Comparison of ENCODE assay signal across 18 cellular contexts in genomic region chr5:84650448-84650847, GRCh38.
DNase-seq lines count a peak whose midpoint lies in the region; ATAC-seq, FAIRE-seq and TF ChIP-seq lines count a peak whose summit lies in the region.
"Had no signal": no experiment of that assay in that cellular context is flagged by ENCODE, and none has a peak within 500 bp of the region (broad histone marks: within the 10 kb centered on the region; RNA-seq: fewer than 3 reads in every experiment).

No MANE protein-coding gene starts in this region.

- H3K4me3 Mint-ChIP-seq in neural progenitor cell (no peak overlapping the region), glutamatergic neuron (ENCODE audit: unreplicated experiment) (no peak overlapping the region)
- H3K4me3 Mint-ChIP-seq: B cell; CD8-positive, alpha-beta T cell; H9; IgD-negative memory B cell had no signal

- H3K4me3 ChIP-seq in H1 (ENCODE audit: extremely low read depth in 1 of 4, insufficient read depth in 2 of 4, low read depth in 3 of 4, low read length in 4 of 4) (no peak overlapping the region), neural progenitor cell (no peak overlapping the region)
- H3K4me3 ChIP-seq: BLaER1 treated with 17β-estradiol and CSF1 and Interleukin-3, amounts not matched to agents 10 nM and 100 nM; GM12878; GM23248 had no signal

- H3K27ac ChIP-seq in H1 (ENCODE audit: low read depth, low read length): no peak overlapping the region
- no peak overlapping the region for H3K27ac ChIP-seq in neural progenitor cell
- H3K27ac ChIP-seq: BLaER1 treated with 17β-estradiol and CSF1 and Interleukin-3, amounts not matched to agents 10 nM and 100 nM; GM23248 had no signal

- no peak for ATAC-seq in GM21528 (IDR thresholded peaks at IDR 0.05; ENCODE audit: low FRiP score, unreplicated experiment)
- ATAC-seq: CD8-positive, alpha-beta T cell; GM12878; HepG2 had no signal

- H4K20me1 ChIP-seq in H1 (replicated peaks in 1 of 2; ENCODE audit: control insufficient read depth in 1 of 2, insufficient read depth in 2 of 2, low read length in 2 of 2) (no peaks in the 10 kb centered on the region), neural progenitor cell (ENCODE audit: low read depth) (no peaks in the 10 kb centered on the region)
- H4K20me1 ChIP-seq: BLaER1 treated with 17β-estradiol and CSF1 and Interleukin-3, amounts not matched to agents 10 nM and 100 nM had no signal

- peak; percentile 19 for FAIRE-seq in H1 (lab: Jason Lieb, UNC)
- FAIRE-seq: GM12878, GM19239, HepG2 had no signal

- peaks cover 1% of the 10 kb centered on the region for H3K9me3 Mint-ChIP-seq in neural progenitor cell
- peaks cover 2% of the 10 kb centered on the region for H3K9me3 Mint-ChIP-seq in glutamatergic neuron (ENCODE audit: unreplicated experiment)

- H3K36me3 Mint-ChIP-seq in neural progenitor cell (no peaks in the 10 kb centered on the region), glutamatergic neuron (ENCODE audit: unreplicated experiment) (no peaks in the 10 kb centered on the region)
- H3K36me3 Mint-ChIP-seq: CD8-positive, alpha-beta T cell; IgD-negative memory B cell had no signal

- H2BK5ac ChIP-seq in H1 (ENCODE audit: low read depth, low read length): no peak overlapping the region

- no peak for TF ChIP-seq CTCF in H1 (IDR thresholded peaks at IDR 0.05; ENCODE audit: control extremely low read depth in 1 of 3, insufficient read depth in 1 of 3, low read depth in 1 of 3, low read length in 3 of 3)
- no peak for TF ChIP-seq CTCF in neural progenitor cell (IDR thresholded peaks at IDR 0.05)
- TF ChIP-seq CTCF in glutamatergic neuron (IDR thresholded peaks at IDR 0.05; ENCODE audit: partially characterized antibody, unreplicated experiment): no peak

- H3K79me2 ChIP-seq in H1 (ENCODE audit: control insufficient read depth in 1 of 2, insufficient read depth in 2 of 2, low read length in 2 of 2) (no peaks in the 10 kb centered on the region), neural progenitor cell (ENCODE audit: low read depth) (no peaks in the 10 kb centered on the region)

- POLR2A ChIA-PET in H1 (lab: Charles Lee; ENCODE audit: partially characterized antibody): no interaction called here

- H3K36me3 ChIP-seq in H1 (ENCODE audit: control insufficient read depth in 2 of 4, insufficient read depth in 4 of 4, low read length in 3 of 4) (no peaks in the 10 kb centered on the region), neural progenitor cell (no peaks in the 10 kb centered on the region)
- H3K36me3 ChIP-seq: BLaER1 treated with 17β-estradiol and CSF1 and Interleukin-3, amounts not matched to agents 10 nM and 100 nM had no signal

- H3K27me3 Mint-ChIP-seq in neural progenitor cell (ENCODE audit: insufficient read depth, low read depth): no peaks in the 10 kb centered on the region
- no peaks in the 10 kb centered on the region for H3K27me3 Mint-ChIP-seq in glutamatergic neuron (ENCODE audit: unreplicated experiment)
- H3K27me3 Mint-ChIP-seq: B cell, IgD-negative memory B cell had no signal

- H3K4me1 ChIP-seq in H1 (replicated peaks in 1 of 4; ENCODE audit: control insufficient read depth in 3 of 4, insufficient read depth in 4 of 4, low read length in 3 of 4) (peaks cover 0 to 8% (median under 1%) of the 10 kb centered on the region in 4 experiments; a peak in 1 of 7 replicates), neural progenitor cell (no peaks in the 10 kb centered on the region)
- H3K4me1 ChIP-seq: BLaER1 treated with 17β-estradiol and CSF1 and Interleukin-3, amounts not matched to agents 10 nM and 100 nM had no signal

- no peak overlapping the region for H2BK12ac ChIP-seq in H1 (ENCODE audit: low read depth, low read length)

- H3K23me2 ChIP-seq in H1 (ENCODE audit: low read depth, low read length): no peaks in the 10 kb centered on the region

- TF ChIP-seq EP300 in H1 (IDR thresholded peaks at IDR 0.05; ENCODE audit: borderline replicate concordance in 1 of 2, low read depth in 2 of 2, low read length in 2 of 2): no peak

- H3K56ac ChIP-seq in H1 (replicated peaks; ENCODE audit: insufficient read length, low read depth, low read length): no peak overlapping the region

- H2AFZ ChIP-seq in H1 (ENCODE audit: low read length): no peak overlapping the region
- H2AFZ ChIP-seq in neural progenitor cell (replicated peaks): peak overlapping the region; percentile 1
- H2AFZ ChIP-seq: GM23248 had no signal

- H3K9ac ChIP-seq in H1 (replicated peaks in 1 of 4; ENCODE audit: extremely low read depth in 1 of 4, low read depth in 3 of 4, low read length in 3 of 4) (no peak overlapping the region), neural progenitor cell (no peak overlapping the region)
- H3K9ac ChIP-seq: BLaER1 treated with 17β-estradiol and CSF1 and Interleukin-3, amounts not matched to agents 10 nM and 100 nM; GM23248 had no signal

- H3K4me1 Mint-ChIP-seq in neural progenitor cell (no peaks in the 10 kb centered on the region), glutamatergic neuron (ENCODE audit: low read depth, unreplicated experiment) (no peaks in the 10 kb centered on the region)
- H3K4me1 Mint-ChIP-seq: B cell, IgD-negative memory B cell had no signal

- CTCF ChIA-PET in H1 (lab: Charles Lee; ENCODE audit: partially characterized antibody): interaction anchor here (1.3 to 1.8 kb wide), 2 partner anchors 9 to 11 kb away, joined by 4 to 5 read pairs; no protein-coding TSS in a partner anchor

- H2BK20ac ChIP-seq in H1 (ENCODE audit: low read length): no peak overlapping the region

- WGBS in H1 (ENCODE audit: extremely low coverage in 1 of 2, insufficient coverage in 1 of 2, insufficient read length in 1 of 2, insufficient replicate concordance in 2 of 2, low coverage in 1 of 2, low lambda C conversion rate in 2 of 2, missing lambda C conversion rate in 1 of 2), 2 experiments: 25% methylated on average over 1 of the region's 1 CpG; no CpG with 5 or more reads in 1 of the 2 experiments

- TF ChIP-seq RAD21 in H1 (IDR thresholded peaks at IDR 0.05 in 1 of 2, conservative IDR thresholded peaks at IDR 0.05 in 1 of 2; ENCODE audit: low read depth in 2 of 2, low read length in 2 of 2): no peak

- H3K27me3 ChIP-seq in H1 (replicated peaks in 1 of 4; ENCODE audit: control insufficient read depth in 3 of 4, extremely low read depth in 1 of 4, insufficient read depth in 3 of 4, low read length in 3 of 4): no peaks in the 10 kb centered on the region
- no peaks in the 10 kb centered on the region for H3K27me3 ChIP-seq in neural progenitor cell
- H3K27me3 ChIP-seq: BLaER1 treated with 17β-estradiol and CSF1 and Interleukin-3, amounts not matched to agents 10 nM and 100 nM had no signal

- no peak for TF ChIP-seq POLR2A in H1 (IDR thresholded peaks at IDR 0.05; ENCODE audit: control extremely low read depth in 1 of 2, low read depth in 2 of 2, low read length in 2 of 2)

- no peak overlapping the region for H3K14ac ChIP-seq in H1 (ENCODE audit: insufficient read length)

- H4K5ac ChIP-seq in H1 (ENCODE audit: insufficient read length, low read depth, low read length): no peak overlapping the region

- H2AK5ac ChIP-seq in H1 (ENCODE audit: low read depth, low read length): no peak overlapping the region

- H4K91ac ChIP-seq in H1 (replicated peaks; ENCODE audit: insufficient read length, low read length): no peak overlapping the region

- no peak overlapping the region for H4K8ac ChIP-seq in H1 (ENCODE audit: extremely low read depth, insufficient read depth, low read length)

- H3K9me3 ChIP-seq in H1 (ENCODE audit: insufficient read depth in 2 of 2, low read depth in 1 of 2, low read length in 1 of 2) (no peaks in the 10 kb centered on the region; a peak in 1 of 4 replicates), neural progenitor cell (ENCODE audit: low read depth) (no peaks in the 10 kb centered on the region)
- H3K9me3 ChIP-seq: BLaER1 treated with 17β-estradiol and CSF1 and Interleukin-3, amounts not matched to agents 10 nM and 100 nM had no signal

- H2BK120ac ChIP-seq in H1 (replicated peaks; ENCODE audit: low read depth, low read length): no peak overlapping the region

- no peak overlapping the region for H3K23ac ChIP-seq in H1 (ENCODE audit: insufficient read length)

- H2BK15ac ChIP-seq in H1 (ENCODE audit: low read length): no peak overlapping the region

- no peaks in the 10 kb centered on the region for H3F3A ChIP-seq in neural progenitor cell (ENCODE audit: low read depth)

- H3K4me2 ChIP-seq in H1 (ENCODE audit: insufficient read depth in 1 of 2, low read depth in 2 of 2, low read length in 2 of 2): no peak overlapping the region
- no peak overlapping the region for H3K4me2 ChIP-seq in neural progenitor cell
- H3K4me2 ChIP-seq: BLaER1 treated with 17β-estradiol and CSF1 and Interleukin-3, amounts not matched to agents 10 nM and 100 nM had no signal

- no peak overlapping the region for H3K18ac ChIP-seq in H1 (ENCODE audit: extremely low read depth, low read length)

- H3K27ac Mint-ChIP-seq in neural progenitor cell (no peak overlapping the region), glutamatergic neuron (ENCODE audit: unreplicated experiment) (no peak overlapping the region)
- H3K27ac Mint-ChIP-seq: B cell; CD8-positive, alpha-beta T cell; IgD-negative memory B cell had no signal

- DNase-seq in NCI-H69 (lab: John Stamatoyannopoulos, UW): peak; percentile 74
- DNase-seq in H1 (ENCODE audit: low read depth in 1 of 2, low spot score in 2 of 2): no peak
- DNase-seq in neural progenitor cell (ENCODE audit: low spot score): no peak
- DNase-seq in NCI-H2029 (lab: John Stamatoyannopoulos, UW): no peak
- no peak for DNase-seq in glutamatergic neuron
- DNase-seq: Calu3; CD8-positive, alpha-beta T cell; DND-41; EL; GM23248; H9 had no signal

- H3K79me1 ChIP-seq in H1 (ENCODE audit: low read depth, low read length): no peaks in the 10 kb centered on the region

- no peak overlapping the region for H3K4ac ChIP-seq in H1 (replicated peaks; ENCODE audit: insufficient read length, low read depth, low read length)

TF ChIP-seq in H1, 55 proteins besides CTCF, POLR2A, EP300 and RAD21:
- TF ChIP-seq POLR2AphosphoS5 (IDR thresholded peaks at IDR 0.05; ENCODE audit: low read depth, low read length): no peak
